Comparison of ENCODE assay signal across 12 cellular contexts in genomic region chr14:64082837-64083236, GRCh38.
DNase-seq lines count a peak whose midpoint lies in the region; ATAC-seq and TF ChIP-seq lines count a peak whose summit lies in the region.
"Had no signal": no experiment of that assay in that cellular context is flagged by ENCODE, and none has a peak within 500 bp of the region (broad histone marks: within the 10 kb centered on the region; RNA-seq: fewer than 3 reads in every experiment).

No MANE protein-coding gene starts in this region.

- peaks cover 59% of the 10 kb centered on the region for H3K36me3 Mint-ChIP-seq in nephron progenitor cell (ENCODE audit: low read depth)

- intact Hi-C loops in adrenal gland (cut with DNase I) = no loop called here
- intact Hi-C loops in esophagus muscularis mucosa (cut with DNase I) = loop anchor here (10.0 kb wide), 1 partner anchor 48 kb away; no protein-coding TSS in a partner anchor
- intact Hi-C loops in tibial artery (cut with DNase I; ENCODE audit: low total_unique reads) = no loop called here

- peak overlapping the region; percentile 37 for H3K27ac Mint-ChIP-seq in nephron progenitor cell

- H3K27ac ChIP-seq in adrenal gland = peak overlapping the region in 3 of 5 donors; percentile 12 to 84 (median 54)
- H3K27ac ChIP-seq in esophagus muscularis mucosa (replicated peaks in 1 of 4) = peak overlapping the region; percentile 79 to 82 (median 81)
- H3K27ac ChIP-seq in tibial artery = peak overlapping the region; percentile 64 to 89
- H3K27ac ChIP-seq: BLaER1 had no signal

- H3K27me3 Mint-ChIP-seq in nephron progenitor cell (ENCODE audit: low read depth, poor library complexity) = no peaks in the 10 kb centered on the region

- peak; percentile 97 for TF ChIP-seq EP300 in esophagus muscularis mucosa (IDR thresholded peaks at IDR 0.05)

- TF ChIP-seq POLR2A in adrenal gland (IDR thresholded peaks at IDR 0.05) (no peak), esophagus muscularis mucosa (IDR thresholded peaks at IDR 0.05; ENCODE audit: low read depth) (no peak)

- H3K4me1 Mint-ChIP-seq in nephron progenitor cell = no peaks in the 10 kb centered on the region

- H3K9me3 ChIP-seq in adrenal gland (replicated peaks in 1 of 3) = no peaks in the 10 kb centered on the region
- H3K9me3 ChIP-seq in esophagus muscularis mucosa = no peaks in the 10 kb centered on the region
- no peaks in the 10 kb centered on the region for H3K9me3 ChIP-seq in tibial artery
- H3K9me3 ChIP-seq: BLaER1 had no signal

- WGBS in adrenal gland, 4 donors = 46 to 51% (median 49%) methylated on average over 7 of the region's 7 CpGs
- 66% methylated on average over 7 of the region's 7 CpGs for WGBS in esophagus muscularis mucosa

- ATAC-seq in HG03469 (IDR thresholded peaks at IDR 0.05; ENCODE audit: unreplicated experiment) = no peak

- TF ChIP-seq CTCF in adrenal gland (IDR thresholded peaks at IDR 0.05) = no peak
- no peak for TF ChIP-seq CTCF in esophagus muscularis mucosa (IDR thresholded peaks at IDR 0.05)
- no peak for TF ChIP-seq CTCF in nephron progenitor cell (IDR thresholded peaks at IDR 0.05)
- TF ChIP-seq CTCF in tibial artery (IDR thresholded peaks at IDR 0.05) = no peak

- DNase-seq in adrenal gland = peak in 4 of 7 donors; percentile 24 to 65 (median 36)
- no peak for DNase-seq in esophagus muscularis mucosa (ENCODE audit: extremely low spot score)
- no peak for DNase-seq in nephron progenitor cell
- peak; percentile 30 to 73 for DNase-seq in tibial artery
- DNase-seq in NCI-H2196 (lab: John Stamatoyannopoulos, UW; ENCODE audit: unreplicated experiment) = no peak
- DNase-seq in NCI-H146 (lab: John Stamatoyannopoulos, UW) = no peak
- DNase-seq: kidney glomerular epithelial cell; MV-4-11; NCI-H774; stimulated activated CD4-positive, alpha-beta T cell treated with anti-CD3 and anti-CD28 coated beads, Interleukin-4, amount 100 ng/mL, for 4 hours had no signal

- no peaks in the 10 kb centered on the region for H3K27me3 ChIP-seq in adrenal gland
- H3K27me3 ChIP-seq in esophagus muscularis mucosa = no peaks in the 10 kb centered on the region
- no peaks in the 10 kb centered on the region for H3K27me3 ChIP-seq in tibial artery
- H3K27me3 ChIP-seq: BLaER1 had no signal

- no peak overlapping the region for H3K4me3 ChIP-seq in adrenal gland
- no peak overlapping the region for H3K4me3 ChIP-seq in esophagus muscularis mucosa
- H3K4me3 ChIP-seq in tibial artery = no peak overlapping the region
- H3K4me3 ChIP-seq: BLaER1 had no signal

- H3K4me3 Mint-ChIP-seq in nephron progenitor cell = no peak overlapping the region

- peaks cover 0 to 3% of the 10 kb centered on the region in 2 donors for H3K4me1 ChIP-seq in adrenal gland (replicated peaks in 1 of 2)
- peaks cover 14 to 30% (median 18%) of the 10 kb centered on the region in 4 donors for H3K4me1 ChIP-seq in esophagus muscularis mucosa
- peaks cover 0 to 31% (median 10%) of the 10 kb centered on the region in 4 donors for H3K4me1 ChIP-seq in tibial artery
- H3K4me1 ChIP-seq: BLaER1 had no signal

- H3K9me3 Mint-ChIP-seq in nephron progenitor cell = no peaks in the 10 kb centered on the region

- no peaks in the 10 kb centered on the region for H3K36me3 ChIP-seq in adrenal gland (replicated peaks in 1 of 2)
- H3K36me3 ChIP-seq in esophagus muscularis mucosa = peaks cover 5 to 64% (median 23%) of the 10 kb centered on the region in 4 donors
- peaks cover 16 to 65% (median 26%) of the 10 kb centered on the region in 3 donors for H3K36me3 ChIP-seq in tibial artery

Comparison
In these comparisons a context has a peak if more than half of its experiments do, and no peak if none do; other contexts are left out.
1. DNase-seq: peak in adrenal gland (4 of 7) and tibial artery (2 of 2); none in esophagus muscularis mucosa (single experiment), nephron progenitor cell (single experiment), NCI-H2196 (single experiment) and NCI-H146 (single experiment).
2. Peak in every context shown above with its lines, with median percentiles within 50 percentile points of each other: H3K27ac ChIP-seq.